ENCODE assay signal across 9 cellular contexts in the genomic region with DNA sequence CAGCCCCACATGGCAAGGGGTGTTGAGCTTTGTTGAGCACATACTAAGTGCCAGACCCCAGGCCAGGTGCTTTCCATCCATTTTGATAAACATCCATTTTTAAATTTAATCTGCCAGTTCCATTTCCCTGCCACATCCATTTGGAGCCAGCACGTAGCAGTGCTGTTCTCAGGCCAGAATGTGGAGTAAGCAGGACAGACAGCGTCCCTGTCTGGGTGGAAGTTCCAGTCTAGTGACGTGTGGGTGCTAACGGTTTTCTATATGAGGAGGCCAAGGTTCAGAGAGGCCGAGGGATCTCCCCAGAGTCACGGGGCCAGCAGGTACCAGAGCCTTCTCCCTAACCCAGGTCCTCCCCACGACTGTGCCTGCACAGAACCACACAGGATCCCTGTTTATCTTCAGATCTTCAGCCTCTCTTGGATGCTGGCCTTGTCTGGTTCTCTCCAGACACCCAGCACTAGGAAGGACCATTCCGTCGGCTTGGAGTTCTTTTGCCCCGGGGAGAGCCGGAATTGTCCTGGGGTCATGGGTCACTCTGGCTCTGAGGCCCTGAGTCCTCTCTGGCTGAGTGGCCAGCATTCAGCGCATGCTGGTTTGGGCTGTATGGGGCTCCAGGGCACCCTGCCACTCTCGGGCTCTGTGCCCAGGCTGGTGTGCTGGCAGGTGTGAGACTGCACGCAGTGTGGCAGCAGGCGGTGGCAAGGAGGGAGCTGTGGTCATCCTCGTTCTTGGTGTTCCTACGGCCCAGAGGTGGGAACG.
DNase-seq lines count a peak whose midpoint lies in the region; ATAC-seq and TF ChIP-seq lines count a peak whose summit lies in the region.
"Had no signal": no experiment of that assay in that cellular context is flagged by ENCODE, and none has a peak within 500 bp of the region (broad histone marks: within the 10 kb centered on the region; RNA-seq: fewer than 3 reads in every experiment).

No MANE protein-coding gene starts in this region.

- TF ChIP-seq CTCF in RWPE2 (IDR thresholded peaks at IDR 0.05; ENCODE audit: poor library complexity, severe bottlenecking) (no peak), nephron (IDR thresholded peaks at IDR 0.05; ENCODE audit: unreplicated experiment in 3 of 3) (no peak)

- H3K36me3 ChIP-seq in RWPE2 (ENCODE audit: low read depth) (peaks cover 90% of the 10 kb centered on the region), aorta (ENCODE audit: control insufficient read depth in 1 of 2, insufficient read depth in 2 of 2, low read length in 1 of 2) (peaks cover 0 to 3% of the 10 kb centered on the region in 2 donors)

- H3K9me3 ChIP-seq in RWPE2 (ENCODE audit: severe bottlenecking) = no peaks in the 10 kb centered on the region
- H3K9me3 ChIP-seq in aorta (ENCODE audit: control insufficient read depth, low read length) = no peaks in the 10 kb centered on the region

- H3K4me3 Mint-ChIP-seq in nephron = no peak overlapping the region
- H3K4me3 Mint-ChIP-seq: activated B cell treated with CpG ODN at 0.5 μM for 24 hours had no signal

- peak overlapping the region in 2 of 3 experiments; percentile 37 to 80 for H3K27ac Mint-ChIP-seq in nephron
- H3K27ac Mint-ChIP-seq: activated B cell treated with CpG ODN at 0.5 μM for 24 hours had no signal

- ATAC-seq in RWPE2 (ENCODE audit: low read depth) (no peak), aorta (ENCODE audit: low FRiP score) (no peak), HG03095 (IDR thresholded peaks at IDR 0.05; ENCODE audit: unreplicated experiment) (no peak)

- 6 to 11% methylated on average over 18 of the region's 18 CpGs for WGBS in aorta, 2 donors

- peaks cover 54% of the 10 kb centered on the region for H3K4me1 ChIP-seq in RWPE2 (ENCODE audit: insufficient read depth, poor library complexity, severe bottlenecking)
- peaks cover 0 to 6% of the 10 kb centered on the region in 2 donors for H3K4me1 ChIP-seq in aorta (ENCODE audit: control insufficient read depth in 1 of 2, insufficient read depth in 2 of 2, low read length in 2 of 2)

- peaks cover 41% of the 10 kb centered on the region for H3K4me1 Mint-ChIP-seq in nephron
- H3K4me1 Mint-ChIP-seq: activated B cell treated with CpG ODN at 0.5 μM for 24 hours had no signal

- H3K4me3 ChIP-seq in RWPE2 (ENCODE audit: severe bottlenecking) = peak overlapping the region; percentile 64
- H3K4me3 ChIP-seq in aorta (ENCODE audit: low read length in 2 of 2) = no peak overlapping the region

- H3K27ac ChIP-seq in RWPE2 (ENCODE audit: poor library complexity, severe bottlenecking) = peak overlapping the region; percentile 99
- H3K27ac ChIP-seq in aorta (ENCODE audit: low read depth in 1 of 2, low read length in 2 of 2) = peak overlapping the region; percentile 7 to 68

- no peaks in the 10 kb centered on the region for H3K9me3 Mint-ChIP-seq in nephron
- H3K9me3 Mint-ChIP-seq: activated B cell treated with CpG ODN at 0.5 μM for 24 hours had no signal

- no peaks in the 10 kb centered on the region for H3K27me3 ChIP-seq in RWPE2 (ENCODE audit: insufficient read depth, poor library complexity, severe bottlenecking)
- no peaks in the 10 kb centered on the region for H3K27me3 ChIP-seq in aorta (ENCODE audit: control insufficient read depth in 1 of 2, insufficient read depth in 2 of 2, low read length in 1 of 2)

- intact Hi-C loops in aorta (cut with DNase I) = loop anchor here in 1 of 2 donors (5.0 to 10.0 kb wide), 2 partner anchors 39 to 772 kb away; no protein-coding TSS in a partner anchor

- H3K27me3 Mint-ChIP-seq in nephron (ENCODE audit: low read depth) = no peaks in the 10 kb centered on the region
- H3K27me3 Mint-ChIP-seq: activated B cell treated with CpG ODN at 0.5 μM for 24 hours had no signal

- no peaks in the 10 kb centered on the region for H3K36me3 Mint-ChIP-seq in nephron (ENCODE audit: low read depth)

- peak; percentile 60 for DNase-seq in RWPE2 (ENCODE audit: low spot score)
- peak; percentile 71 for DNase-seq in fibroblast of gingiva (ENCODE audit: low read depth)
- peak; percentile 68 to 74 for DNase-seq in aorta
- no peak for DNase-seq in DMS 273 (lab: John Stamatoyannopoulos, UW; ENCODE audit: unreplicated experiment)
- DNase-seq in A172 (ENCODE audit: low spot score) = no peak
- DNase-seq: activated B cell treated with CpG ODN at 0.5 μM for 24 hours, NCI-H524 treated with DMSO at 0.1 percent for 48 hours had no signal

Comparison
In these comparisons a context has a peak if more than half of its experiments do, and no peak if none do; other contexts are left out.
1. DNase-seq: peak in RWPE2 (single experiment), fibroblast of gingiva (single experiment) and aorta (2 of 2); none in DMS 273 (single experiment) and A172 (single experiment).